Comparison of ENCODE assay signal across 8 cellular contexts in genomic region chr20:49775229-49775693, GRCh38. TPM values are rescaled to one million over a fixed set of nuclear protein-coding genes. Genes with fewer than 3 reads are reported as not detected.
DNase-seq lines count a peak whose midpoint lies in the region; ATAC-seq and TF ChIP-seq lines count a peak whose summit lies in the region.

No MANE protein-coding gene starts in this region.

- intact Hi-C loops in Caco-2 (cut with micrococcal nuclease; ENCODE audit: unreplicated experiment) = no loop called here
- intact Hi-C loops in CD4-positive, alpha-beta memory T cell (cut with micrococcal nuclease) = no loop called here

- H3K9me3 Mint-ChIP-seq in Caco-2 (ENCODE audit: unreplicated experiment) (no peaks in the 10 kb centered on the region), endothelial cell (ENCODE audit: unreplicated experiment) (no peaks in the 10 kb centered on the region), nephron (no peaks in the 10 kb centered on the region)
- H3K9me3 Mint-ChIP-seq in CD4-positive, alpha-beta memory T cell = no peaks in the 10 kb centered on the region

- ATAC-seq in GM21367 (IDR thresholded peaks at IDR 0.05; ENCODE audit: unreplicated experiment) = no peak
- ATAC-seq in HG02840 (IDR thresholded peaks at IDR 0.05; ENCODE audit: low FRiP score, unreplicated experiment) = no peak

- no TSS peak for BruUV-seq in Caco-2 (replicated peaks; lab: Mats Ljungman, UMichigan)

- POLR2A ChIA-PET in Caco-2 (lab: Charles Lee) = interaction anchor here (0.6 to 1.0 kb wide), 2 partner anchors 15 to 223 kb away, joined by 4 to 9 read pairs; no protein-coding TSS in a partner anchor
- POLR2A ChIA-PET in CD4-positive, alpha-beta memory T cell (lab: Charles Lee; ENCODE audit: partially characterized antibody) = interaction anchor here (1.0 kb wide), 1 partner anchor 107 kb away, joined by 4 read pairs; no protein-coding TSS in a partner anchor

- no peaks in the 10 kb centered on the region for H3K27me3 ChIP-seq in Caco-2 (replicated peaks; ENCODE audit: control insufficient read depth, insufficient read depth, low read length)
- no peaks in the 10 kb centered on the region for H3K27me3 ChIP-seq in CD4-positive, alpha-beta memory T cell (ENCODE audit: insufficient read depth, low read length)

- H3K27ac Mint-ChIP-seq in Caco-2 (ENCODE audit: unreplicated experiment) (no peak overlapping the region), endothelial cell (ENCODE audit: unreplicated experiment) (peak overlapping the region; percentile 48), nephron (peak overlapping the region; percentile 59 to 82 (median 75))
- H3K27ac Mint-ChIP-seq in CD4-positive, alpha-beta memory T cell = no peak overlapping the region

- H3K4me3 Mint-ChIP-seq in Caco-2 (ENCODE audit: unreplicated experiment) = no peak overlapping the region
- H3K4me3 Mint-ChIP-seq in endothelial cell (ENCODE audit: unreplicated experiment) = no peak overlapping the region
- no peak overlapping the region for H3K4me3 Mint-ChIP-seq in nephron
- H3K4me3 Mint-ChIP-seq in CD4-positive, alpha-beta memory T cell = no peak overlapping the region

- no peak overlapping the region for H3K27ac ChIP-seq in CD4-positive, alpha-beta memory T cell (ENCODE audit: low read depth, low read length)

- H3K27me3 Mint-ChIP-seq in Caco-2 (ENCODE audit: insufficient read depth, unreplicated experiment) = no peaks in the 10 kb centered on the region
- peaks cover 5% of the 10 kb centered on the region for H3K27me3 Mint-ChIP-seq in endothelial cell (ENCODE audit: unreplicated experiment)
- no peaks in the 10 kb centered on the region for H3K27me3 Mint-ChIP-seq in nephron (ENCODE audit: low read depth)
- H3K27me3 Mint-ChIP-seq in CD4-positive, alpha-beta memory T cell = peaks cover 7 to 17% of the 10 kb centered on the region in 2 donors

- no peak overlapping the region for H3K4me3 ChIP-seq in Caco-2 (ENCODE audit: low read depth, low read length)
- no peak overlapping the region for H3K4me3 ChIP-seq in CD4-positive, alpha-beta memory T cell (ENCODE audit: low read length in 2 of 2)

- no peaks in the 10 kb centered on the region for H3K36me3 ChIP-seq in Caco-2 (ENCODE audit: control insufficient read depth, insufficient read depth, low read length)
- H3K36me3 ChIP-seq in CD4-positive, alpha-beta memory T cell (ENCODE audit: insufficient read depth, low read length) = no peaks in the 10 kb centered on the region

- H3K36me3 Mint-ChIP-seq in Caco-2 (ENCODE audit: insufficient read depth, unreplicated experiment) (no peaks in the 10 kb centered on the region), endothelial cell (ENCODE audit: low read depth, unreplicated experiment) (no peaks in the 10 kb centered on the region), nephron (ENCODE audit: low read depth) (no peaks in the 10 kb centered on the region)
- H3K36me3 Mint-ChIP-seq in CD4-positive, alpha-beta memory T cell = no peaks in the 10 kb centered on the region

- DNase-seq in Caco-2 (peak; percentile 68 to 90), NCI-H2196 (lab: John Stamatoyannopoulos, UW; ENCODE audit: unreplicated experiment) (peak; percentile 86), endothelial cell (ENCODE audit: low spot score) (peak; percentile 13), GM10266 (ENCODE audit: extremely low spot score) (no peak)
- DNase-seq in CD4-positive, alpha-beta memory T cell = no peak

- TF ChIP-seq CTCF in Caco-2 (IDR thresholded peaks at IDR 0.05; ENCODE audit: insufficient read depth in 1 of 2, low read depth in 1 of 2, low read length in 1 of 2, severe bottlenecking in 1 of 2, unreplicated experiment in 1 of 2) (no peak), endothelial cell (IDR thresholded peaks at IDR 0.05; ENCODE audit: unreplicated experiment) (no peak), nephron (IDR thresholded peaks at IDR 0.05; ENCODE audit: unreplicated experiment in 3 of 3) (no peak), GM10266 (IDR thresholded peaks at IDR 0.05; ENCODE audit: control insufficient read depth, insufficient read depth, low read depth, missing control alignments) (no peak)

- H3K4me1 ChIP-seq in Caco-2 = peaks cover 23% of the 10 kb centered on the region
- peaks cover 6% of the 10 kb centered on the region for H3K4me1 ChIP-seq in CD4-positive, alpha-beta memory T cell (ENCODE audit: insufficient read depth, low read length)

- CTCF ChIA-PET in Caco-2 (lab: Charles Lee) = interaction anchor here (0.8 to 2.1 kb wide), 2 partner anchors 71 to 164 kb away, joined by 3 to 5 read pairs; no protein-coding TSS in a partner anchor
- CTCF ChIA-PET in CD4-positive, alpha-beta memory T cell (lab: Charles Lee; ENCODE audit: partially characterized antibody) = no interaction called here

- H3K4me1 Mint-ChIP-seq in Caco-2 (ENCODE audit: low read depth, unreplicated experiment) (peaks cover 15% of the 10 kb centered on the region), endothelial cell (ENCODE audit: unreplicated experiment) (peaks cover 28% of the 10 kb centered on the region), nephron (peaks cover 24% of the 10 kb centered on the region)
- peaks cover 4 to 14% (median 10%) of the 10 kb centered on the region in 4 donors for H3K4me1 Mint-ChIP-seq in CD4-positive, alpha-beta memory T cell

- H3K9me3 ChIP-seq in Caco-2 = no peaks in the 10 kb centered on the region
- no peaks in the 10 kb centered on the region for H3K9me3 ChIP-seq in CD4-positive, alpha-beta memory T cell (ENCODE audit: control insufficient read depth in 1 of 2, low read length in 2 of 2)

RNA-seq across cellular contexts. Expression of gene SLC9A8, which starts 37.4 kb away (rescaled TPM):
- total RNA-seq in Caco-2 (2022) = 19.5 and 21.4 TPM in 2 replicates
- 10.5 TPM for total RNA-seq in endothelial cell (ENCODE audit: unreplicated experiment)
- total RNA-seq in CD4-positive, alpha-beta memory T cell = 10 to 100 TPM; 24.4 to 25.6 TPM
- polyA plus RNA-seq in CD4-positive, alpha-beta memory T cell = 1 to 10 TPM; 3.4 to 9.5 TPM

Comparison
In these comparisons a context has a peak if more than half of its experiments do, and no peak if none do; other contexts are left out.
1. DNase-seq: peak in Caco-2 (2 of 2), NCI-H2196 (single experiment) and endothelial cell (single experiment); none in GM10266 (single experiment) and CD4-positive, alpha-beta memory T cell (0 of 5).
2. H3K27ac Mint-ChIP-seq: peak in endothelial cell (single experiment) and nephron (3 of 3); none in Caco-2 (single experiment) and CD4-positive, alpha-beta memory T cell (0 of 7).